In genomic region chr7:116209561-116210070, GRCh38 we compare ENCODE assay signal across 9 cellular contexts. TPM values are rescaled to one million over a fixed set of nuclear protein-coding genes. Genes with fewer than 3 reads are reported as not detected.
DNase-seq lines count a peak whose midpoint lies in the region; ATAC-seq and TF ChIP-seq lines count a peak whose summit lies in the region.
"Had no signal": no experiment of that assay in that cellular context is flagged by ENCODE, and none has a peak within 500 bp of the region (broad histone marks: within the 10 kb centered on the region; RNA-seq: fewer than 3 reads in every experiment).

No MANE protein-coding gene starts in this region.

- H3K27me3 ChIP-seq in tibial artery, result no peaks in the 10 kb centered on the region
- H3K27me3 ChIP-seq: vagina had no signal

- POLR2A ChIA-PET in activated CD8-positive, alpha-beta T cell treated with anti-CD3 and anti-CD28 coated beads for 36 hours (lab: Charles Lee), result interaction anchor here (2.1 kb wide), 1 partner anchor 10 kb away, joined by 7 read pairs; no protein-coding TSS in a partner anchor

- no peaks in the 10 kb centered on the region for H3K9me3 Mint-ChIP-seq in activated CD8-positive, alpha-beta T cell treated with anti-CD3 and anti-CD28 coated beads for 36 hours
- H3K9me3 Mint-ChIP-seq in immature natural killer cell, result no peaks in the 10 kb centered on the region

- no peak overlapping the region for H3K27ac Mint-ChIP-seq in activated CD8-positive, alpha-beta T cell treated with anti-CD3 and anti-CD28 coated beads for 36 hours
- peak overlapping the region; percentile 80 to 98 (median 87) for H3K27ac Mint-ChIP-seq in immature natural killer cell

- peaks cover 0 to 15% (median 3%) of the 10 kb centered on the region in 4 donors for H3K4me1 ChIP-seq in tibial artery

- peak overlapping the region; percentile 97 for H3K4me3 Mint-ChIP-seq in activated CD8-positive, alpha-beta T cell treated with anti-CD3 and anti-CD28 coated beads for 36 hours
- H3K4me3 Mint-ChIP-seq in immature natural killer cell, result peak overlapping the region; percentile 64 to 82 (median 74)

- intact Hi-C loops in activated CD8-positive, alpha-beta T cell treated with anti-CD3 and anti-CD28 coated beads for 36 hours (cut with micrococcal nuclease), result no loop called here
- intact Hi-C loops in tibial artery (cut with DNase I; ENCODE audit: low total_unique reads), result no loop called here

- no peaks in the 10 kb centered on the region for H3K36me3 ChIP-seq in tibial artery
- H3K36me3 ChIP-seq: vagina had no signal

- DNase-seq in stimulated activated CD4-positive, alpha-beta T cell treated with anti-CD3 and anti-CD28 coated beads, Interleukin-2, amount 100 ng/mL, for 4 hours (ENCODE audit: low read depth), result peak; percentile 15
- no peak for DNase-seq in stimulated activated CD4-positive, alpha-beta T cell treated with anti-CD3 and anti-CD28 coated beads, Interleukin-4, amount 100 ng/mL, for 1 hour
- DNase-seq in activated CD8-positive, alpha-beta T cell treated with anti-CD3 and anti-CD28 coated beads for 36 hours, result peak; percentile 23
- no peak for DNase-seq in immature natural killer cell
- DNase-seq in tibial artery, result no peak
- DNase-seq in HK-2 (ENCODE audit: unreplicated experiment), result no peak
- no peak for DNase-seq in NCI-H524 treated with DMSO at 0.1 percent for 48 hours (lab: John Stamatoyannopoulos, UW)

- H3K27me3 Mint-ChIP-seq in activated CD8-positive, alpha-beta T cell treated with anti-CD3 and anti-CD28 coated beads for 36 hours, result no peaks in the 10 kb centered on the region
- H3K27me3 Mint-ChIP-seq in immature natural killer cell (ENCODE audit: low read depth in 3 of 3), result peaks cover 5 to 18% (median 12%) of the 10 kb centered on the region in 3 donors

- no peak for TF ChIP-seq CTCF in activated CD8-positive, alpha-beta T cell treated with anti-CD3 and anti-CD28 coated beads for 36 hours (IDR thresholded peaks at IDR 0.05)
- no peak for TF ChIP-seq CTCF in tibial artery (IDR thresholded peaks at IDR 0.05)

- H3K27ac ChIP-seq in tibial artery, result peak overlapping the region; percentile 93 to 96

- H3K4me3 ChIP-seq in tibial artery, result peak overlapping the region in 1 of 2 donors; percentile 80

- H3K36me3 Mint-ChIP-seq in activated CD8-positive, alpha-beta T cell treated with anti-CD3 and anti-CD28 coated beads for 36 hours (ENCODE audit: low read depth), result peaks cover 14% of the 10 kb centered on the region
- H3K36me3 Mint-ChIP-seq in immature natural killer cell, result peaks cover 0 to 7% (median 6%) of the 10 kb centered on the region in 3 donors

- peaks cover 35% of the 10 kb centered on the region for H3K4me1 Mint-ChIP-seq in activated CD8-positive, alpha-beta T cell treated with anti-CD3 and anti-CD28 coated beads for 36 hours (ENCODE audit: low read depth)
- H3K4me1 Mint-ChIP-seq in immature natural killer cell, result peaks cover 47 to 49% of the 10 kb centered on the region in 2 donors

- CTCF ChIA-PET in activated CD8-positive, alpha-beta T cell treated with anti-CD3 and anti-CD28 coated beads for 36 hours (lab: Charles Lee), result interaction anchor here (0.7 to 4.2 kb wide), 10 partner anchors 16 to 39 kb away, joined by 3 to 35 read pairs (median 5); no protein-coding TSS in a partner anchor

- no peaks in the 10 kb centered on the region for H3K9me3 ChIP-seq in tibial artery
- H3K9me3 ChIP-seq: vagina had no signal

- ATAC-seq in activated CD8-positive, alpha-beta T cell treated with anti-CD3 and anti-CD28 coated beads for 36 hours, result no peak
- no peak for ATAC-seq in HG02840 (IDR thresholded peaks at IDR 0.05; ENCODE audit: low FRiP score, unreplicated experiment)

RNA-seq across cellular contexts. Expression of gene TES, which starts 0.7 kb away (rescaled TPM):
- total RNA-seq in activated CD8-positive, alpha-beta T cell treated with anti-CD3 and anti-CD28 coated beads for 36 hours, result 10 to 100 TPM; 63.9 to 65.7 TPM
- polyA plus RNA-seq in immature natural killer cell, result 100 to 1,000 TPM; 235 to 402 (median 325) TPM

Comparison
In these comparisons a context has a peak if more than half of its experiments do, and no peak if none do; other contexts are left out.
1. DNase-seq: peak in stimulated activated CD4-positive, alpha-beta T cell treated with anti-CD3 and anti-CD28 coated beads, Interleukin-2, amount 100 ng/mL, for 4 hours (single experiment) and activated CD8-positive, alpha-beta T cell treated with anti-CD3 and anti-CD28 coated beads for 36 hours (single experiment); none in stimulated activated CD4-positive, alpha-beta T cell treated with anti-CD3 and anti-CD28 coated beads, Interleukin-4, amount 100 ng/mL, for 1 hour (single experiment), immature natural killer cell (0 of 3), tibial artery (0 of 2), HK-2 (single experiment) and NCI-H524 treated with DMSO at 0.1 percent for 48 hours (single experiment).